Comparison of ENCODE assay signal across 26 cellular contexts in genomic region chr3:184323696-184324095, GRCh38. TPM values are rescaled to one million over a fixed set of nuclear protein-coding genes. Genes with fewer than 3 reads are reported as not detected.
DNase-seq lines count a peak whose midpoint lies in the region; ATAC-seq and TF ChIP-seq lines count a peak whose summit lies in the region.
"Had no signal": no experiment of that assay in that cellular context is flagged by ENCODE, and none has a peak within 500 bp of the region (broad histone marks: within the 10 kb centered on the region; RNA-seq: fewer than 3 reads in every experiment).

No MANE protein-coding gene starts in this region.

- peaks cover 65% of the 10 kb centered on the region for H3K4me1 Mint-ChIP-seq in activated T-cell treated with anti-CD3 and anti-CD28 coated beads, Interleukin-2, amount 50 U/mL, for 24 hours (ENCODE audit: low read depth)

- H3K9ac ChIP-seq in skeletal muscle tissue (ENCODE audit: low read depth in 1 of 3, low read length in 3 of 3), result peak overlapping the region in 2 of 3 donors; percentile 8 to 20
- H3K9ac ChIP-seq in smooth muscle cell (ENCODE audit: low read depth), result no peak overlapping the region

- peaks cover 100% of the 10 kb centered on the region for H4K20me1 ChIP-seq in smooth muscle cell (ENCODE audit: low read depth)

- H3K27ac ChIP-seq in RWPE1 (peak overlapping the region; percentile 26), right cardiac atrium (ENCODE audit: low read length) (peak overlapping the region; percentile 6), skeletal muscle tissue (ENCODE audit: low read depth, low read length) (peak overlapping the region; percentile 98), smooth muscle cell (ENCODE audit: low read depth) (no peak overlapping the region), esophagus squamous epithelium (peak overlapping the region in 1 of 4 donors; percentile 32)
- H3K27ac ChIP-seq: cardiac muscle cell had no signal

- H3K27me3 ChIP-seq in right cardiac atrium (ENCODE audit: control insufficient read depth, insufficient read depth) (no peaks in the 10 kb centered on the region), skeletal muscle tissue (ENCODE audit: control insufficient read depth in 3 of 3, insufficient read depth in 3 of 3, low read length in 3 of 3) (no peaks in the 10 kb centered on the region), smooth muscle cell (ENCODE audit: low read depth) (no peaks in the 10 kb centered on the region), esophagus squamous epithelium (no peaks in the 10 kb centered on the region)
- H3K27me3 ChIP-seq: cardiac muscle cell, sigmoid colon, stomach had no signal

- peaks cover 80 to 84% (median 82%) of the 10 kb centered on the region in 3 donors for H3K36me3 ChIP-seq in skeletal muscle tissue (ENCODE audit: control insufficient read depth in 3 of 3, insufficient read depth in 3 of 3, low read length in 3 of 3)
- H3K36me3 ChIP-seq in smooth muscle cell (ENCODE audit: low read depth), result peaks cover 34% of the 10 kb centered on the region
- H3K36me3 ChIP-seq in esophagus squamous epithelium, result peaks cover 76 to 86% (median 82%) of the 10 kb centered on the region in 3 donors

- DNase-seq in activated T-cell treated with anti-CD3 and anti-CD28 coated beads, Interleukin-2, amount 50 U/mL, for 24 hours, result no peak
- DNase-seq in activated T-cell treated with anti-CD3 and anti-CD28 coated beads for 4 hours (no peak), RWPE1 (ENCODE audit: low spot score) (no peak), right cardiac atrium (peak; percentile 57 to 71 (median 59)), smooth muscle cell (lab: John Stamatoyannopoulos, UW; ENCODE audit: unreplicated experiment) (no peak), esophagus squamous epithelium (lab: John Stamatoyannopoulos, UW) (no peak)
- DNase-seq: activated CD4-positive, alpha-beta T cell treated with anti-CD3 and anti-CD28 coated beads for 48 hours; activated naive CD4-positive, alpha-beta T cell; activated T-cell treated with anti-CD3 and anti-CD28 coated beads, Interleukin-2, amount 50 U/mL, for 48 hours; AML-193; CD8-positive, alpha-beta T cell; DMS 273 treated with DMSO at 0.1 percent for 48 hours; islet precursor cell; mucosa of descending colon; NCI-H1048; NCI-H1694; sigmoid colon; stimulated activated CD4-positive, alpha-beta T cell treated with anti-CD3 and anti-CD28 coated beads, Interleukin-15, amount 100 ng/mL, for 24 hours; stomach; trophoblast cell had no signal

- H3K79me2 ChIP-seq in smooth muscle cell (ENCODE audit: low read depth), result peaks cover 69% of the 10 kb centered on the region

- H3F3A ChIP-seq in smooth muscle cell (ENCODE audit: low read depth), result peaks cover 8% of the 10 kb centered on the region

- H3K27me3 Mint-ChIP-seq in activated T-cell treated with anti-CD3 and anti-CD28 coated beads, Interleukin-2, amount 50 U/mL, for 24 hours, result no peaks in the 10 kb centered on the region

- no peaks in the 10 kb centered on the region for H3K9me3 ChIP-seq in right cardiac atrium (ENCODE audit: control insufficient read depth, low read length)
- no peaks in the 10 kb centered on the region for H3K9me3 ChIP-seq in skeletal muscle tissue (ENCODE audit: control insufficient read depth in 3 of 3, low read length in 3 of 3)
- H3K9me3 ChIP-seq in smooth muscle cell (replicated peaks; ENCODE audit: low read depth), result no peaks in the 10 kb centered on the region
- H3K9me3 ChIP-seq in esophagus squamous epithelium, result no peaks in the 10 kb centered on the region
- H3K9me3 ChIP-seq: mucosa of descending colon, sigmoid colon, stomach had no signal

- no peak overlapping the region for H2AFZ ChIP-seq in smooth muscle cell (ENCODE audit: low read depth)

- POLR2A ChIA-PET in RWPE1 (lab: Yijun Ruan, JAX; ENCODE audit: low non-redundant PET), result no interaction called here

- intact Hi-C loops in right cardiac atrium (cut with DNase I), result no loop called here
- intact Hi-C loops in esophagus squamous epithelium (cut with DNase I), result no loop called here

- peak overlapping the region; percentile 90 for H3K27ac Mint-ChIP-seq in activated T-cell treated with anti-CD3 and anti-CD28 coated beads, Interleukin-2, amount 50 U/mL, for 24 hours
- H3K27ac Mint-ChIP-seq: T-helper 2 cell treated with Interferon-gamma antibody and Interleukin-4, amounts not matched to agents 5 μg/mL and 100 μg/mL, for 36 hours had no signal

- 74% methylated on average over 8 of the region's 8 CpGs for WGBS in right cardiac atrium
- 97% methylated on average over 8 of the region's 8 CpGs for WGBS in smooth muscle cell (ENCODE audit: low lambda C conversion rate)
- 80 to 87% methylated on average over 7 to 8 of the region's 8 CpGs for WGBS in esophagus squamous epithelium, 2 donors

- no peak overlapping the region for H3K4me3 ChIP-seq in right cardiac atrium (ENCODE audit: low read length)
- H3K4me3 ChIP-seq in skeletal muscle tissue (ENCODE audit: low read length in 3 of 3), result peak overlapping the region in 1 of 3 donors; percentile 9
- H3K4me3 ChIP-seq in smooth muscle cell, result no peak overlapping the region
- H3K4me3 ChIP-seq in esophagus squamous epithelium, result no peak overlapping the region
- H3K4me3 ChIP-seq: cardiac muscle cell, coronary artery, lung, mucosa of descending colon, sigmoid colon, stomach had no signal

- TF ChIP-seq POLR2A in esophagus squamous epithelium (IDR thresholded peaks at IDR 0.05), result no peak

- TF ChIP-seq CTCF in RWPE1 (conservative IDR thresholded peaks at IDR 0.05; ENCODE audit: low read depth), result no peak
- TF ChIP-seq CTCF in smooth muscle cell (IDR thresholded peaks at IDR 0.05; ENCODE audit: borderline replicate concordance, insufficient read depth, poor library complexity, severe bottlenecking), result no peak
- no peak for TF ChIP-seq CTCF in esophagus squamous epithelium (IDR thresholded peaks at IDR 0.05)

- H3K9me3 Mint-ChIP-seq in activated T-cell treated with anti-CD3 and anti-CD28 coated beads, Interleukin-2, amount 50 U/mL, for 24 hours, result no peaks in the 10 kb centered on the region
- H3K9me3 Mint-ChIP-seq: CD8-positive, alpha-beta T cell; T-helper 2 cell treated with Interferon-gamma antibody and Interleukin-4, amounts not matched to agents 5 μg/mL and 100 μg/mL, for 36 hours had no signal

- no peak overlapping the region for H3K4me3 Mint-ChIP-seq in activated T-cell treated with anti-CD3 and anti-CD28 coated beads, Interleukin-2, amount 50 U/mL, for 24 hours
- H3K4me3 Mint-ChIP-seq: CD8-positive, alpha-beta T cell; T-helper 2 cell treated with Interferon-gamma antibody and Interleukin-4, amounts not matched to agents 5 μg/mL and 100 μg/mL, for 36 hours had no signal

- H3K4me2 ChIP-seq in smooth muscle cell, result no peak overlapping the region

- H3K4me1 ChIP-seq in right cardiac atrium (ENCODE audit: control insufficient read depth, insufficient read depth, low read length) (peaks cover 11% of the 10 kb centered on the region), skeletal muscle tissue (ENCODE audit: control insufficient read depth in 3 of 3, insufficient read depth in 3 of 3, low read length in 3 of 3) (peaks cover 55 to 66% (median 56%) of the 10 kb centered on the region in 3 donors), smooth muscle cell (ENCODE audit: low read depth) (peaks cover 8% of the 10 kb centered on the region), esophagus squamous epithelium (peaks cover 17 to 44% (median 26%) of the 10 kb centered on the region in 3 donors)

- peaks cover 98% of the 10 kb centered on the region for H3K36me3 Mint-ChIP-seq in activated T-cell treated with anti-CD3 and anti-CD28 coated beads, Interleukin-2, amount 50 U/mL, for 24 hours (ENCODE audit: low read depth)

- CTCF ChIA-PET in RWPE1 (lab: Yijun Ruan, JAX), result interaction anchor here (0.7 to 0.8 kb wide), 2 partner anchors 22 to 63 kb away, joined by 3 to 4 read pairs; no protein-coding TSS in a partner anchor

- no peak for ATAC-seq in right cardiac atrium
- ATAC-seq in GM19035 (IDR thresholded peaks at IDR 0.05; ENCODE audit: unreplicated experiment), result no peak
- ATAC-seq: CD8-positive, alpha-beta T cell; mucosa of descending colon had no signal

RNA-seq across cellular contexts. Expression of gene EIF4G1, which starts 9.3 kb away (rescaled TPM):
- total RNA-seq in right cardiac atrium, result 100 to 1,000 TPM; 215 to 301 (median 245) TPM
- polyA plus RNA-seq in right cardiac atrium, result 203 TPM
- total RNA-seq in skeletal muscle tissue, result 162 TPM
- total RNA-seq in smooth muscle cell, result 148 and 198 TPM in 2 replicates
- 171 and 213 TPM in 2 replicates for polyA plus RNA-seq in smooth muscle cell
- total RNA-seq in esophagus squamous epithelium, result 100 to 1,000 TPM; 272 to 462 (median 352) TPM

RNA-seq across cellular contexts. Expression of gene FAM131A, which starts 13.7 kb away (rescaled TPM):
- total RNA-seq in right cardiac atrium (10 to 100 TPM; 26.5 to 41.1 (median 33.6) TPM), skeletal muscle tissue (9.4 TPM), smooth muscle cell (13.6 and 20.2 TPM in 2 replicates), esophagus squamous epithelium (10 to 100 TPM in 2 of 4 donors, 1 to 10 TPM in 2; 7.4 to 20.2 (median 10.4) TPM)
- polyA plus RNA-seq in right cardiac atrium (34.3 TPM), smooth muscle cell (15.3 and 15.8 TPM in 2 replicates)

RNA-seq across cellular contexts. Expression of gene PSMD2, which starts 24.7 kb away (rescaled TPM):
- total RNA-seq in right cardiac atrium, result 100 to 1,000 TPM; 198 to 230 (median 227) TPM
- polyA plus RNA-seq in right cardiac atrium, result 161 TPM
- total RNA-seq in skeletal muscle tissue, result 259 TPM
- total RNA-seq in smooth muscle cell, result 303 and 315 TPM in 2 replicates
- polyA plus RNA-seq in smooth muscle cell, result 356 and 400 TPM in 2 replicates
- 100 to 1,000 TPM; 209 to 362 (median 235) TPM for total RNA-seq in esophagus squamous epithelium

RNA-seq across cellular contexts. Expression of gene CLCN2, which starts 37.7 kb away (rescaled TPM):
- total RNA-seq in right cardiac atrium (1 to 10 TPM; 2.0 to 4.9 (median 3.6) TPM), skeletal muscle tissue (2.6 TPM), smooth muscle cell (2.3 and 4.1 TPM in 2 replicates), esophagus squamous epithelium (1 to 10 TPM; 2.1 to 4.2 (median 3.0) TPM)
- polyA plus RNA-seq in right cardiac atrium (2.7 TPM), smooth muscle cell (4.5 and 6.5 TPM in 2 replicates)

RNA-seq across cellular contexts. Expression of gene POLR2H, which starts 37.8 kb away (rescaled TPM):
- total RNA-seq in right cardiac atrium (10 to 100 TPM; 24.4 to 32.9 (median 30.1) TPM), skeletal muscle tissue (44.4 TPM), smooth muscle cell (87.0 and 154 TPM in 2 replicates), esophagus squamous epithelium (10 to 100 TPM; 49.5 to 98.5 (median 64.9) TPM)
- polyA plus RNA-seq in right cardiac atrium (37.6 TPM), smooth muscle cell (64.6 and 77.9 TPM in 2 replicates)

Comparison
In these comparisons a context has a peak if more than half of its experiments do, and no peak if none do; other contexts are left out.
1. DNase-seq: peak in right cardiac atrium (3 of 3); none in activated T-cell treated with anti-CD3 and anti-CD28 coated beads, Interleukin-2, amount 50 U/mL, for 24 hours (single experiment), activated T-cell treated with anti-CD3 and anti-CD28 coated beads for 4 hours (single experiment), RWPE1 (single experiment), smooth muscle cell (single experiment) and esophagus squamous epithelium (single experiment).